Comparison of ENCODE assay signal across 7 cellular contexts in genomic region chr19:17555929-17556813, GRCh38. TPM values are rescaled to one million over a fixed set of nuclear protein-coding genes. Genes with fewer than 3 reads are reported as not detected.
DNase-seq lines count a peak whose midpoint lies in the region; ATAC-seq and TF ChIP-seq lines count a peak whose summit lies in the region.

No MANE protein-coding gene starts in this region.

- no peaks in the 10 kb centered on the region for H3K9me3 ChIP-seq in WERI-Rb-1 (ENCODE audit: severe bottlenecking)
- no peaks in the 10 kb centered on the region for H3K9me3 ChIP-seq in mucosa of rectum (ENCODE audit: control insufficient read depth in 2 of 2, low read length in 2 of 2)
- H3K9me3 ChIP-seq in subcutaneous abdominal adipose tissue (ENCODE audit: control insufficient read depth in 5 of 5, low read length in 5 of 5): no peaks in the 10 kb centered on the region

- H2AFZ ChIP-seq in KMS-11 (ENCODE audit: low read depth): peak overlapping the region; percentile 95

- H3K9ac ChIP-seq in KMS-11: peak overlapping the region; percentile 85
- H3K9ac ChIP-seq in mucosa of rectum (ENCODE audit: low read depth in 1 of 2, low read length in 2 of 2): peak overlapping the region; percentile 84 to 91
- peak overlapping the region; percentile 66 to 93 (median 88) for H3K9ac ChIP-seq in subcutaneous abdominal adipose tissue (ENCODE audit: low read length in 5 of 5)

- peaks cover 13% of the 10 kb centered on the region for H3K4me1 ChIP-seq in KMS-11 (ENCODE audit: low read depth, poor library complexity, severe bottlenecking)
- peaks cover 10 to 13% of the 10 kb centered on the region in 2 donors for H3K4me1 ChIP-seq in mucosa of rectum (ENCODE audit: control insufficient read depth in 2 of 2, insufficient read depth in 2 of 2, low read length in 2 of 2)
- H3K4me1 ChIP-seq in subcutaneous abdominal adipose tissue (ENCODE audit: control insufficient read depth in 5 of 5, insufficient read depth in 5 of 5, low read length in 5 of 5): peaks cover 10 to 71% (median 51%) of the 10 kb centered on the region in 5 donors

- H4K20me1 ChIP-seq in KMS-11 (ENCODE audit: insufficient read depth): no peaks in the 10 kb centered on the region

- DNase-seq in GM06990 (ENCODE audit: extremely low read depth, insufficient read length) (peak; percentile 60), WERI-Rb-1 (peak; percentile 81), epithelial cell of proximal tubule (ENCODE audit: low read depth) (no peak)

- H3K4me3 ChIP-seq in GM06990 (replicated peaks; ENCODE audit: low read depth, low read length) (peak overlapping the region; percentile 96), KMS-11 (IDR thresholded peaks at IDR 0.05; ENCODE audit: insufficient read depth, low read depth, low read length) (no peak overlapping the region), WERI-Rb-1 (ENCODE audit: low read depth, low read length) (peak overlapping the region; percentile 65), epithelial cell of proximal tubule (ENCODE audit: low read depth, low read length) (peak overlapping the region; percentile 94), mucosa of rectum (ENCODE audit: low read length in 2 of 2) (peak overlapping the region; percentile 86 to 87), subcutaneous abdominal adipose tissue (ENCODE audit: low read depth in 1 of 5, low read length in 5 of 5) (peak overlapping the region; percentile 79 to 96 (median 92))

- peak; percentile 38 for ATAC-seq in GM21723 (IDR thresholded peaks at IDR 0.05; ENCODE audit: unreplicated experiment)

- TF ChIP-seq CTCF in GM06990 (IDR thresholded peaks at IDR 0.05; ENCODE audit: insufficient read depth, low read length, poor library complexity, severe bottlenecking) (no peak), KMS-11 (conservative IDR thresholded peaks at IDR 0.05; ENCODE audit: low read depth, low read length) (no peak), WERI-Rb-1 (IDR thresholded peaks at IDR 0.05; ENCODE audit: low read depth, low read length) (no peak), epithelial cell of proximal tubule (conservative IDR thresholded peaks at IDR 0.05; ENCODE audit: low read depth, low read length) (no peak)

- H3K27ac ChIP-seq in KMS-11: peak overlapping the region; percentile 39
- H3K27ac ChIP-seq in WERI-Rb-1: peak overlapping the region; percentile 78
- H3K27ac ChIP-seq in mucosa of rectum (ENCODE audit: low read depth in 2 of 2, low read length in 2 of 2): peak overlapping the region; percentile 85 to 92
- peak overlapping the region; percentile 84 for H3K27ac ChIP-seq in subcutaneous abdominal adipose tissue (ENCODE audit: low read depth, low read length)

- H3K27me3 ChIP-seq in GM06990 (replicated peaks; ENCODE audit: control insufficient read depth, insufficient read depth, low read length) (no peaks in the 10 kb centered on the region), KMS-11 (ENCODE audit: insufficient read depth, low read depth) (peaks cover 6% of the 10 kb centered on the region), WERI-Rb-1 (ENCODE audit: insufficient read depth, low read depth, severe bottlenecking) (no peaks in the 10 kb centered on the region), mucosa of rectum (ENCODE audit: control insufficient read depth in 2 of 2, insufficient read depth in 2 of 2, low read length in 2 of 2) (no peaks in the 10 kb centered on the region), subcutaneous abdominal adipose tissue (ENCODE audit: control insufficient read depth in 5 of 5, insufficient read depth in 4 of 5, low read length in 5 of 5) (no peaks in the 10 kb centered on the region)

- peak overlapping the region; percentile 50; the same call in 1 of the 2 replicates for H3K4me2 ChIP-seq in KMS-11

- peaks cover 12% of the 10 kb centered on the region for H3K36me3 ChIP-seq in GM06990 (ENCODE audit: control insufficient read depth, insufficient read depth, low read length)
- H3K36me3 ChIP-seq in KMS-11 (ENCODE audit: insufficient read depth): no peaks in the 10 kb centered on the region
- H3K36me3 ChIP-seq in WERI-Rb-1: peaks cover 42% of the 10 kb centered on the region
- peaks cover 10 to 16% of the 10 kb centered on the region in 2 donors for H3K36me3 ChIP-seq in mucosa of rectum (ENCODE audit: control insufficient read depth in 2 of 2, insufficient read depth in 2 of 2, low read length in 2 of 2)
- peaks cover 0 to 18% (median 16%) of the 10 kb centered on the region in 5 donors for H3K36me3 ChIP-seq in subcutaneous abdominal adipose tissue (ENCODE audit: control insufficient read depth in 5 of 5, insufficient read depth in 5 of 5, low read length in 5 of 5)

- peaks cover 18% of the 10 kb centered on the region; the same call in 1 of the 2 replicates for H3K79me2 ChIP-seq in KMS-11 (ENCODE audit: insufficient read depth, low read depth)

RNA-seq across cellular contexts. Expression of gene COLGALT1, which starts 0.7 kb away (rescaled TPM):
- total RNA-seq in epithelial cell of proximal tubule: 83.6 and 126 TPM in 2 replicates

RNA-seq across cellular contexts. Expression of gene PGLS, which starts 44.7 kb away (rescaled TPM):
- total RNA-seq in epithelial cell of proximal tubule: 83.6 and 123 TPM in 2 replicates
